ENCODE assay signal across 9 cellular contexts in genomic region chr7:132656846-132657776, GRCh38.
DNase-seq lines count a peak whose midpoint lies in the region; ATAC-seq and TF ChIP-seq lines count a peak whose summit lies in the region.
"Had no signal": no experiment of that assay in that cellular context is flagged by ENCODE, and none has a peak within 500 bp of the region (broad histone marks: within the 10 kb centered on the region; RNA-seq: fewer than 3 reads in every experiment).

No MANE protein-coding gene starts in this region.

- no peaks in the 10 kb centered on the region for H3K36me3 Mint-ChIP-seq in MCF 10A (ENCODE audit: insufficient read depth, unreplicated experiment)

- POLR2A ChIA-PET in MCF 10A (lab: Yijun Ruan, JAX): no interaction called here

- intact Hi-C loops in MCF 10A (cut with micrococcal nuclease): no loop called here
- intact Hi-C loops in breast epithelium (cut with DNase I; ENCODE audit: low total_unique reads): no loop called here
- intact Hi-C loops in tibial artery (cut with DNase I; ENCODE audit: low total_unique reads): no loop called here

- H3K27ac ChIP-seq in breast epithelium (no peak overlapping the region), thoracic aorta (no peak overlapping the region), tibial artery (no peak overlapping the region)
- H3K27ac ChIP-seq: skin epidermis had no signal

- peaks cover 24% of the 10 kb centered on the region for H3K27me3 Mint-ChIP-seq in MCF 10A (ENCODE audit: insufficient read depth, unreplicated experiment)

- H3K4me3 Mint-ChIP-seq in MCF 10A (ENCODE audit: unreplicated experiment): no peak overlapping the region

- H3K4me1 Mint-ChIP-seq in MCF 10A (ENCODE audit: insufficient read depth, unreplicated experiment): no peaks in the 10 kb centered on the region

- H3K36me3 ChIP-seq in breast epithelium (no peaks in the 10 kb centered on the region), thoracic aorta (no peaks in the 10 kb centered on the region), tibial artery (no peaks in the 10 kb centered on the region)

- BruUV-seq in MCF 10A (replicated peaks; lab: Mats Ljungman, UMichigan): no TSS peak

- no peak for ATAC-seq in thoracic aorta (ENCODE audit: insufficient number of reproducible peaks, low FRiP score, low read depth)
- no peak for ATAC-seq in HG03439 (IDR thresholded peaks at IDR 0.05; ENCODE audit: unreplicated experiment)

- TF ChIP-seq POLR2A in breast epithelium (IDR thresholded peaks at IDR 0.05): no peak

- H3K4me1 ChIP-seq in breast epithelium (no peaks in the 10 kb centered on the region), thoracic aorta (ENCODE audit: control insufficient read depth in 1 of 2, low read depth in 2 of 2) (no peaks in the 10 kb centered on the region), tibial artery (peaks cover 0 to 4% (median 2%) of the 10 kb centered on the region in 4 donors)

- TF ChIP-seq CTCF in MCF 10A (IDR thresholded peaks at IDR 0.05; ENCODE audit: unreplicated experiment) (peak; percentile 31), breast epithelium (IDR thresholded peaks at IDR 0.05) (peak in 1 of 3 donors; percentile 17), thoracic aorta (IDR thresholded peaks at IDR 0.05) (peak; percentile 12), tibial artery (IDR thresholded peaks at IDR 0.05) (peak in 1 of 2 experiments; percentile 28)

- no peak overlapping the region for H3K27ac Mint-ChIP-seq in MCF 10A (ENCODE audit: low read depth, unreplicated experiment)

- peaks cover 15% of the 10 kb centered on the region for H3K9me3 Mint-ChIP-seq in MCF 10A (ENCODE audit: unreplicated experiment)

- peak; percentile 53 for DNase-seq in MCF 10A (ENCODE audit: unreplicated experiment)
- no peak for DNase-seq in breast epithelium (ENCODE audit: low spot score in 2 of 2)
- DNase-seq in NCI-H187 (lab: John Stamatoyannopoulos, UW): peak; percentile 45 to 57
- peak; percentile 40 for DNase-seq in dermis blood vessel endothelial cell
- no peak for DNase-seq in thoracic aorta (ENCODE audit: low spot score)
- DNase-seq in tibial artery: no peak
- DNase-seq in activated gamma-delta T cell treated with Interleukin-2 at 50 U/mL for 16 hours: no peak

- no peak overlapping the region for H3K4me3 ChIP-seq in breast epithelium
- H3K4me3 ChIP-seq in thoracic aorta: no peak overlapping the region
- H3K4me3 ChIP-seq in tibial artery: no peak overlapping the region
- H3K4me3 ChIP-seq: skin epidermis had no signal

- no peaks in the 10 kb centered on the region for H3K9me3 ChIP-seq in breast epithelium
- H3K9me3 ChIP-seq in thoracic aorta: no peaks in the 10 kb centered on the region
- no peaks in the 10 kb centered on the region for H3K9me3 ChIP-seq in tibial artery

- CTCF ChIA-PET in MCF 10A (lab: Yijun Ruan, JAX): interaction anchor here (0.7 kb wide), 1 partner anchor 114 kb away, joined by 3 read pairs; no protein-coding TSS in a partner anchor

- no peaks in the 10 kb centered on the region for H3K27me3 ChIP-seq in breast epithelium
- H3K27me3 ChIP-seq in thoracic aorta (replicated peaks; ENCODE audit: insufficient read depth): no peaks in the 10 kb centered on the region
- H3K27me3 ChIP-seq in tibial artery: no peaks in the 10 kb centered on the region

Comparison
In these comparisons a context has a peak if more than half of its experiments do, and no peak if none do; other contexts are left out.
1. DNase-seq: peak in MCF 10A (single experiment), NCI-H187 (2 of 2) and dermis blood vessel endothelial cell (single experiment); none in breast epithelium (0 of 2), thoracic aorta (single experiment), tibial artery (0 of 2) and activated gamma-delta T cell treated with Interleukin-2 at 50 U/mL for 16 hours (single experiment).